ENCODE assay signal across 19 cellular contexts in genomic region chr17:40483679-40484078, GRCh38. TPM values are rescaled to one million over a fixed set of nuclear protein-coding genes. Genes with fewer than 3 reads are reported as not detected.
DNase-seq lines count a peak whose midpoint lies in the region; ATAC-seq and TF ChIP-seq lines count a peak whose summit lies in the region.
"Had no signal": no experiment of that assay in that cellular context is flagged by ENCODE, and none has a peak within 500 bp of the region (broad histone marks: within the 10 kb centered on the region; RNA-seq: fewer than 3 reads in every experiment).

No MANE protein-coding gene starts in this region.

- H3K9me3 ChIP-seq in endodermal cell (ENCODE audit: control insufficient read depth, low read length): no peaks in the 10 kb centered on the region
- no peaks in the 10 kb centered on the region for H3K9me3 ChIP-seq in osteoblast (ENCODE audit: low read depth, low read length)
- no peaks in the 10 kb centered on the region for H3K9me3 ChIP-seq in body of pancreas
- H3K9me3 ChIP-seq: gastroesophageal sphincter had no signal

- peak overlapping the region; percentile 56 for H3K27ac Mint-ChIP-seq in activated naive CD4-positive, alpha-beta T cell treated with anti-CD3 and anti-CD28 coated beads for 36 hours
- peak overlapping the region; percentile 56 for H3K27ac Mint-ChIP-seq in endodermal cell

- no peak for DNase-seq in activated naive CD4-positive, alpha-beta T cell treated with anti-CD3 and anti-CD28 coated beads for 36 hours
- no peak for DNase-seq in activated naive CD4-positive, alpha-beta T cell treated with Interleukin-2 at 50 U/mL for 16 hours
- DNase-seq in SK-N-DZ (ENCODE audit: low spot score): peak; percentile 39
- peak; percentile 76 for DNase-seq in endodermal cell
- no peak for DNase-seq in osteoblast (ENCODE audit: insufficient read length, low spot score, missing footprints)
- no peak for DNase-seq in HK-2 (ENCODE audit: unreplicated experiment)
- DNase-seq in NCI-H446 treated with DMSO at 0.1 percent for 48 hours (lab: John Stamatoyannopoulos, UW): no peak
- no peak for DNase-seq in body of pancreas
- DNase-seq: activated T-cell treated with anti-CD3 and anti-CD28 coated beads, Interleukin-2, amount 50 U/mL, for 48 hours; anterior cingulate cortex; Calu3; GF-D8; KG1; NCI-H1048; NCI-H2107; retina had no signal

- intact Hi-C loops in activated naive CD4-positive, alpha-beta T cell treated with anti-CD3 and anti-CD28 coated beads for 36 hours (cut with micrococcal nuclease): no loop called here
- intact Hi-C loops in body of pancreas (cut with DNase I): no loop called here

- no peaks in the 10 kb centered on the region for H4K20me1 ChIP-seq in osteoblast (ENCODE audit: insufficient read depth, low read length)

- H3K4me3 ChIP-seq in endodermal cell (ENCODE audit: low read length) (no peak overlapping the region), osteoblast (ENCODE audit: insufficient read depth, low read length) (no peak overlapping the region), body of pancreas (no peak overlapping the region)
- H3K4me3 ChIP-seq: gastroesophageal sphincter had no signal

- WGBS in endodermal cell (ENCODE audit: insufficient coverage in 1 of 2, insufficient read length in 1 of 2), 2 experiments: 65 to 69% methylated on average over 4 of the region's 4 CpGs
- WGBS in body of pancreas, 2 donors: 48 to 73% methylated on average over 4 of the region's 4 CpGs

- no peaks in the 10 kb centered on the region for H3K27me3 Mint-ChIP-seq in activated naive CD4-positive, alpha-beta T cell treated with anti-CD3 and anti-CD28 coated beads for 36 hours (ENCODE audit: low read depth)
- peaks cover 11% of the 10 kb centered on the region for H3K27me3 Mint-ChIP-seq in endodermal cell (ENCODE audit: insufficient read depth)

- no peak overlapping the region for H3K4me3 Mint-ChIP-seq in activated naive CD4-positive, alpha-beta T cell treated with anti-CD3 and anti-CD28 coated beads for 36 hours
- H3K4me3 Mint-ChIP-seq in endodermal cell: no peak overlapping the region

- H3K27ac ChIP-seq in endodermal cell (ENCODE audit: low read depth, low read length): no peak overlapping the region
- peak overlapping the region; percentile 97 for H3K27ac ChIP-seq in osteoblast (ENCODE audit: low read depth, low read length)
- no peak overlapping the region for H3K27ac ChIP-seq in body of pancreas
- H3K27ac ChIP-seq: gastroesophageal sphincter had no signal

- H3K9ac ChIP-seq in endodermal cell (ENCODE audit: extremely low read depth, low read length, poor library complexity, severe bottlenecking): peak overlapping the region; percentile 12

- no peaks in the 10 kb centered on the region for H3K36me3 Mint-ChIP-seq in activated naive CD4-positive, alpha-beta T cell treated with anti-CD3 and anti-CD28 coated beads for 36 hours (ENCODE audit: low read depth)
- H3K36me3 Mint-ChIP-seq in endodermal cell (ENCODE audit: low read depth): no peaks in the 10 kb centered on the region

- CTCF ChIA-PET in activated naive CD4-positive, alpha-beta T cell treated with anti-CD3 and anti-CD28 coated beads for 36 hours (lab: Charles Lee): interaction anchor here (1.1 to 1.3 kb wide), 3 partner anchors 10 to 52 kb away, joined by 3 to 5 read pairs (median 3); no protein-coding TSS in a partner anchor

- H3K4me1 ChIP-seq in endodermal cell (ENCODE audit: control insufficient read depth, insufficient read depth, low read length) (peaks cover 14% of the 10 kb centered on the region), osteoblast (ENCODE audit: insufficient read depth, low read length) (peaks cover 34% of the 10 kb centered on the region), body of pancreas (no peaks in the 10 kb centered on the region)

- H3K9me3 Mint-ChIP-seq in activated naive CD4-positive, alpha-beta T cell treated with anti-CD3 and anti-CD28 coated beads for 36 hours: no peaks in the 10 kb centered on the region
- no peaks in the 10 kb centered on the region for H3K9me3 Mint-ChIP-seq in endodermal cell

- peaks cover 77% of the 10 kb centered on the region for H3K4me1 Mint-ChIP-seq in activated naive CD4-positive, alpha-beta T cell treated with anti-CD3 and anti-CD28 coated beads for 36 hours (ENCODE audit: low read depth)
- H3K4me1 Mint-ChIP-seq in endodermal cell: peaks cover 45% of the 10 kb centered on the region

- TF ChIP-seq CTCF in endodermal cell (conservative IDR thresholded peaks at IDR 0.05): no peak
- no peak for TF ChIP-seq CTCF in osteoblast (IDR thresholded peaks at IDR 0.05; ENCODE audit: extremely low read depth, low read depth, low read length)
- no peak for TF ChIP-seq CTCF in body of pancreas (IDR thresholded peaks at IDR 0.05)

- no peak for ATAC-seq in body of pancreas
- ATAC-seq: gastroesophageal sphincter, Panc1 had no signal

- no peak overlapping the region for H3K4me2 ChIP-seq in osteoblast (ENCODE audit: insufficient read depth, low read length)

- no peaks in the 10 kb centered on the region for H3K79me2 ChIP-seq in osteoblast (ENCODE audit: insufficient read depth, low read length)

- H3K36me3 ChIP-seq in endodermal cell (ENCODE audit: control insufficient read depth, insufficient read depth, low read length) (no peaks in the 10 kb centered on the region), osteoblast (ENCODE audit: insufficient read depth, low read length) (no peaks in the 10 kb centered on the region), body of pancreas (replicated peaks in 1 of 2; ENCODE audit: insufficient read depth in 1 of 2, low read depth in 2 of 2) (no peaks in the 10 kb centered on the region)
- H3K36me3 ChIP-seq: gastroesophageal sphincter had no signal

- H2AFZ ChIP-seq in osteoblast (ENCODE audit: low read length): no peak overlapping the region

- no peak for TF ChIP-seq POLR2A in body of pancreas (IDR thresholded peaks at IDR 0.05)

- no peaks in the 10 kb centered on the region for H3K27me3 ChIP-seq in endodermal cell (ENCODE audit: control insufficient read depth, insufficient read depth, low read length, poor library complexity, severe bottlenecking)
- no peaks in the 10 kb centered on the region for H3K27me3 ChIP-seq in osteoblast (ENCODE audit: insufficient read depth, low read length)
- no peaks in the 10 kb centered on the region for H3K27me3 ChIP-seq in body of pancreas
- H3K27me3 ChIP-seq: gastroesophageal sphincter had no signal

RNA-seq across cellular contexts. Expression of gene TNS4, which starts 17.7 kb away (rescaled TPM):
- total RNA-seq in activated naive CD4-positive, alpha-beta T cell treated with anti-CD3 and anti-CD28 coated beads for 36 hours: 1 to 10 TPM; 4.7 to 5.9 TPM
- polyA plus RNA-seq in SK-N-DZ (2014; cell fraction: cytosol; rRNA removed): 0.09 TPM in 1 of 2 replicates, not detected in the other
- not detected in 2 replicates for polyA plus RNA-seq in SK-N-DZ (2014; cell fraction: nucleus; rRNA removed)
- total RNA-seq in endodermal cell (1 to 10 TPM in 1 of 2 donors, under 1 TPM in 1; 0.89 to 2.5 TPM), osteoblast (under 0.01 and 0.29 TPM in 2 replicates), body of pancreas (not detected)
- polyA plus RNA-seq in endodermal cell (2013, experiment 1 of 2): 0.07 TPM
- not detected for polyA plus RNA-seq in endodermal cell (2013, experiment 2 of 2)
- total RNA-seq: lung microvascular endothelial cell had no signal

RNA-seq across cellular contexts. Expression of gene IGFBP4, which starts 40.4 kb away (rescaled TPM):
- total RNA-seq in activated naive CD4-positive, alpha-beta T cell treated with anti-CD3 and anti-CD28 coated beads for 36 hours: 1 to 10 TPM; 8.8 to 9.2 TPM
- polyA plus RNA-seq in SK-N-DZ (2014; cell fraction: cytosol; rRNA removed): 21.3 and 26.0 TPM in 2 replicates
- 15.1 and 20.9 TPM in 2 replicates for polyA plus RNA-seq in SK-N-DZ (2014; cell fraction: nucleus; rRNA removed)
- total RNA-seq in endodermal cell: 10 to 100 TPM; 58.3 to 69.0 TPM
- 39.9 TPM for polyA plus RNA-seq in endodermal cell (2013, experiment 1 of 2)
- 38.5 TPM for polyA plus RNA-seq in endodermal cell (2013, experiment 2 of 2)
- total RNA-seq in osteoblast: 666 and 801 TPM in 2 replicates
- total RNA-seq in body of pancreas: 100 to 1,000 TPM in 1 of 2 donors, 10 to 100 TPM in 1; 88.7 to 315 TPM

Comparison
In these comparisons a context has a peak if more than half of its experiments do, and no peak if none do; other contexts are left out.
1. DNase-seq: peak in SK-N-DZ (single experiment) and endodermal cell (single experiment); none in activated naive CD4-positive, alpha-beta T cell treated with anti-CD3 and anti-CD28 coated beads for 36 hours (single experiment), activated naive CD4-positive, alpha-beta T cell treated with Interleukin-2 at 50 U/mL for 16 hours (single experiment), osteoblast (single experiment), HK-2 (single experiment), NCI-H446 treated with DMSO at 0.1 percent for 48 hours (single experiment) and body of pancreas (0 of 4).
2. RNA of gene IGFBP4, which starts 40.4 kb away (total RNA-seq): 666 to 801 TPM in osteoblast, 88.7 to 315 TPM in body of pancreas and 58.3 to 69.0 TPM in endodermal cell; 8.8 to 9.2 TPM in activated naive CD4-positive, alpha-beta T cell treated with anti-CD3 and anti-CD28 coated beads for 36 hours; every median in the first group is over 4 times any median in the second.